Comparison of ENCODE assay signal across 2 cellular contexts in the genomic region with DNA sequence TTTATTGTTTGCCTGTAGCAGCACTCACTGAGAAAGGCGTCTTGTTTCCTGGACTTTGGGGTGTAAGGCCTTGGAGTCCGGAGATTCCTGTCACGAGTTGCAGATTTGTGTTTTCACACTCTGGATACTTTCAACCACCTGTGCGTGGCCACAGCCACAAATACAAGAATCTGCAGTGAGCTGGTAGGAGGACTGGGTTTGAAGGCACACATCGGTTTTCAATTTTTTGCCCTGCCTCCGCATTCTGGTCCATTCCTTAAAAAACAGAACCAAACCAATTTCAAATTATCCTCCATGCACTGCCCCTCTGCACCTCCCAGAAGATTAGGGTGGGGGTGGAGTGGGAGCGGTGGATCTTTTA.
TF ChIP-seq lines count a peak whose summit lies in the region.

No MANE protein-coding gene starts in this region.

TF ChIP-seq in GM23338, 12 proteins besides CTCF, POLR2A, EP300 and RAD21:
- TF ChIP-seq, protein P1, sequence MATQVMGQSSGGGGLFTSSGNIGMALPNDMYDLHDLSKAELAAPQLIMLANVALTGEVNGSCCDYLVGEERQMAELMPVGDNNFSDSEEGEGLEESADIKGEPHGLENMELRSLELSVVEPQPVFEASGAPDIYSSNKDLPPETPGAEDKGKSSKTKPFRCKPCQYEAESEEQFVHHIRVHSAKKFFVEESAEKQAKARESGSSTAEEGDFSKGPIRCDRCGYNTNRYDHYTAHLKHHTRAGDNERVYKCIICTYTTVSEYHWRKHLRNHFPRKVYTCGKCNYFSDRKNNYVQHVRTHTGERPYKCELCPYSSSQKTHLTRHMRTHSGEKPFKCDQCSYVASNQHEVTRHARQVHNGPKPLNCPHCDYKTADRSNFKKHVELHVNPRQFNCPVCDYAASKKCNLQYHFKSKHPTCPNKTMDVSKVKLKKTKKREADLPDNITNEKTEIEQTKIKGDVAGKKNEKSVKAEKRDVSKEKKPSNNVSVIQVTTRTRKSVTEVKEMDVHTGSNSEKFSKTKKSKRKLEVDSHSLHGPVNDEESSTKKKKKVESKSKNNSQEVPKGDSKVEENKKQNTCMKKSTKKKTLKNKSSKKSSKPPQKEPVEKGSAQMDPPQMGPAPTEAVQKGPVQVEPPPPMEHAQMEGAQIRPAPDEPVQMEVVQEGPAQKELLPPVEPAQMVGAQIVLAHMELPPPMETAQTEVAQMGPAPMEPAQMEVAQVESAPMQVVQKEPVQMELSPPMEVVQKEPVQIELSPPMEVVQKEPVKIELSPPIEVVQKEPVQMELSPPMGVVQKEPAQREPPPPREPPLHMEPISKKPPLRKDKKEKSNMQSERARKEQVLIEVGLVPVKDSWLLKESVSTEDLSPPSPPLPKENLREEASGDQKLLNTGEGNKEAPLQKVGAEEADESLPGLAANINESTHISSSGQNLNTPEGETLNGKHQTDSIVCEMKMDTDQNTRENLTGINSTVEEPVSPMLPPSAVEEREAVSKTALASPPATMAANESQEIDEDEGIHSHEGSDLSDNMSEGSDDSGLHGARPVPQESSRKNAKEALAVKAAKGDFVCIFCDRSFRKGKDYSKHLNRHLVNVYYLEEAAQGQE (IDR thresholded peaks at IDR 0.05; ENCODE audit: unreplicated experiment): no peak
- TF ChIP-seq STAT1 (IDR thresholded peaks at IDR 0.05; ENCODE audit: unreplicated experiment): no peak
- no peak for TF ChIP-seq EZH2 (IDR thresholded peaks at IDR 0.05; ENCODE audit: low read depth, unreplicated experiment)
- no peak for TF ChIP-seq NANOG (IDR thresholded peaks at IDR 0.05; ENCODE audit: borderline replicate concordance)
- no peak for TF ChIP-seq EZH2phosphoT487 (IDR thresholded peaks at IDR 0.05; ENCODE audit: unreplicated experiment)
- TF ChIP-seq ZNF331 (CRISPR knock-in tag; IDR thresholded peaks at IDR 0.05; ENCODE audit: low read depth): no peak
- TF ChIP-seq POLR2AphosphoS5 (IDR thresholded peaks at IDR 0.05; ENCODE audit: low read depth): no peak

TF ChIP-seq in endothelial cell of umbilical vein, 7 proteins besides CTCF, POLR2A, EP300 and RAD21 (continued from another document):
- TF ChIP-seq, protein P2, sequence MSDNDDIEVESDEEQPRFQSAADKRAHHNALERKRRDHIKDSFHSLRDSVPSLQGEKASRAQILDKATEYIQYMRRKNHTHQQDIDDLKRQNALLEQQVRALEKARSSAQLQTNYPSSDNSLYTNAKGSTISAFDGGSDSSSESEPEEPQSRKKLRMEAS (IDR thresholded peaks at IDR 0.05; ENCODE audit: insufficient read depth, insufficient read length): no peak
- TF ChIP-seq FOS (IDR thresholded peaks at IDR 0.05; ENCODE audit: borderline replicate concordance, insufficient read depth, low read length) (no peak), MYC (IDR thresholded peaks at IDR 0.05; ENCODE audit: low read depth, low read length) (no peak), JUN (IDR thresholded peaks at IDR 0.05; ENCODE audit: borderline replicate concordance, insufficient read depth, insufficient read length, low read depth) (no peak)
TF ChIP-seq in endothelial cell of umbilical vein: peak in this region for 0.
